24 cellular contexts compared by ENCODE assay signal in the genomic region with DNA sequence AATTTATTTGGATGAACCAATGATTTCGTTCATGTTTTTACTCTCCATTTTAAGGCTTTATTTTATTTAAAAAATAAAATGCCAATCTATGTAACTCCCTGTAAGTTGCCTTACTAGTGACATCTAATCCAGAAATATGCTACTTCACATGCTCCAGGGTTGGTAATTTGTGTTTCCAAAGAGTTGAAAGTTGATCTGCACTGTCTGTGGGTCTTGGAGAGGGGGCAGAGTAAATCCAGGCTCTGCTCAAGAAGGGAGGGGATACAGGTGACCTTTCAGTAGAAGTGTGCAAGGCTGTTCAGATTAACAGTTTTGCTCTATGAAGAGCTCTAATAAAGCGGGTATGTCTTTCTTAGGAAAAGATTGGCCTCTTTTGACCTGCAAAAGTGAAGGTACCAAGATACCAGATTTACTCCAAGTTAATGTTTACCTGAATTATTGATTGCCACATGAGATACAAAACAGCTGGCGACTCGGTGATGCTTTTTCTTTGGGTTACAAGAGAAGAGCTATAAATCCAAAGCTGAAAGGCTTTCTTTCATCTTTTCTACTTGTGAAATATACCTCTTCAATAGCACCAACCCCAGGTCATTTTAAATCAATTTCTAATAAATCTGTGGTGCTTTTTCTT.
"Had no signal": no experiment of that assay in that cellular context is flagged by ENCODE, and none has a peak within 500 bp of the region (broad histone marks: within the 10 kb centered on the region; RNA-seq: fewer than 3 reads in every experiment).

No MANE protein-coding gene starts in this region.

- DNase-seq: activated CD4-positive, alpha-beta T cell treated with anti-CD3 and anti-CD28 coated beads for 1 hour; activated CD4-positive, alpha-beta T cell treated with anti-CD3 and anti-CD28 coated beads, Interleukin-2, amount 50 U/mL, for 1 hour; activated CD8-positive, alpha-beta memory T cell treated with anti-CD3 and anti-CD28 coated beads, Interleukin-2, amount 10 ng/mL, durations not matched to agents 7 days and 5 days; activated CD8-positive, alpha-beta T cell treated with anti-CD3 and anti-CD28 coated beads for 36 hours; activated T-cell treated with anti-CD3 and anti-CD28 coated beads, Interleukin-2, amount 50 U/mL, for 48 hours; cerebellar nuclear complex; colonic mucosa; effector CD8-positive, alpha-beta T cell; left ventricle myocardium superior; ovary; psoas muscle; stimulated activated CD4-positive, alpha-beta T cell treated with anti-CD3 and anti-CD28 coated beads, Interleukin-15, amount 100 ng/mL, for 24 hours; stimulated activated CD4-positive, alpha-beta T cell treated with anti-CD3 and anti-CD28 coated beads, Interleukin-2, amount 100 ng/mL, for 24 hours; stimulated activated naive B cell treated with anti-CD40 and anti-IgM and Interleukin-4, amounts not matched to agents 10 μg/mL and 1 μg/mL and 100 μg/mL, for 72 hours; stomach; T-helper 17 cell; T1000 had no signal

- H3K36me3 ChIP-seq: colonic mucosa, ovary, stomach, suprapubic skin, tibial nerve had no signal

- ATAC-seq: activated CD8-positive, alpha-beta memory T cell treated with anti-CD3 and anti-CD28 coated beads, Interleukin-2, amount 10 ng/mL, durations not matched to agents 7 days and 5 days; activated CD8-positive, alpha-beta T cell treated with anti-CD3 and anti-CD28 coated beads for 36 hours; activated naive CD4-positive, alpha-beta T cell treated with anti-CD3 and anti-CD28 coated beads, Interleukin-2, amount 50 U/mL, for 72 hours; left ventricle myocardium superior; psoas muscle; stimulated activated naive B cell treated with anti-CD40 and anti-IgM and Interleukin-4, amounts not matched to agents 10 μg/mL and 1 μg/mL and 100 μg/mL, for 72 hours; T-helper 17 cell; WTC11 had no signal

- H3K9me3 Mint-ChIP-seq: activated CD8-positive, alpha-beta T cell treated with anti-CD3 and anti-CD28 coated beads for 36 hours; nephron had no signal

- H3K4me1 ChIP-seq: colonic mucosa, psoas muscle, suprapubic skin had no signal

- H3K27me3 ChIP-seq: colonic mucosa, ovary, stomach, suprapubic skin, tibial nerve had no signal

- H3K27ac Mint-ChIP-seq: activated CD8-positive, alpha-beta memory T cell treated with anti-CD3 and anti-CD28 coated beads, Interleukin-2, amount 10 ng/mL, durations not matched to agents 7 days and 5 days; activated CD8-positive, alpha-beta T cell treated with anti-CD3 and anti-CD28 coated beads for 36 hours; activated naive CD4-positive, alpha-beta T cell treated with anti-CD3 and anti-CD28 coated beads, Interleukin-2, amount 50 U/mL, for 72 hours; activated T-helper 2 cell treated with anti-CD3 and anti-CD28 coated beads, Interferon-gamma antibody, Interleukin-2, Interleukin-4, amounts not matched to agents 10 μg/mL and 5 μg/mL and 100 μg/mL, durations not matched to agents 14 hours and 24 hours and 36 hours; nephron; stimulated activated naive B cell treated with anti-CD40 and anti-IgM and Interleukin-4, amounts not matched to agents 10 μg/mL and 1 μg/mL and 100 μg/mL, for 72 hours; T-helper 17 cell; WTC11 had no signal

- H3K4me3 Mint-ChIP-seq: activated CD8-positive, alpha-beta memory T cell treated with anti-CD3 and anti-CD28 coated beads, Interleukin-2, amount 10 ng/mL, durations not matched to agents 7 days and 5 days; activated CD8-positive, alpha-beta T cell treated with anti-CD3 and anti-CD28 coated beads for 36 hours; nephron; stimulated activated naive B cell treated with anti-CD40 and anti-IgM and Interleukin-4, amounts not matched to agents 10 μg/mL and 1 μg/mL and 100 μg/mL, for 72 hours; T-helper 17 cell; WTC11 had no signal

- H3K9me3 ChIP-seq: colonic mucosa, ovary, psoas muscle, stomach, suprapubic skin, tibial nerve had no signal

- H3K27ac ChIP-seq: colonic mucosa, epithelial cell of prostate, ovary, psoas muscle, stomach, suprapubic skin, tibial nerve had no signal

- H3K4me1 Mint-ChIP-seq: activated CD8-positive, alpha-beta memory T cell treated with anti-CD3 and anti-CD28 coated beads, Interleukin-2, amount 10 ng/mL, durations not matched to agents 7 days and 5 days; nephron; stimulated activated naive B cell treated with anti-CD40 and anti-IgM and Interleukin-4, amounts not matched to agents 10 μg/mL and 1 μg/mL and 100 μg/mL, for 72 hours; T-helper 17 cell; WTC11 had no signal

- H3K36me3 Mint-ChIP-seq: activated CD8-positive, alpha-beta memory T cell treated with anti-CD3 and anti-CD28 coated beads, Interleukin-2, amount 10 ng/mL, durations not matched to agents 7 days and 5 days; activated naive CD4-positive, alpha-beta T cell treated with anti-CD3 and anti-CD28 coated beads, Interleukin-2, amount 50 U/mL, for 72 hours; stimulated activated naive B cell treated with anti-CD40 and anti-IgM and Interleukin-4, amounts not matched to agents 10 μg/mL and 1 μg/mL and 100 μg/mL, for 72 hours; WTC11 had no signal

- H3K4me3 ChIP-seq: colonic mucosa, ovary, psoas muscle, stomach, suprapubic skin, tibial nerve had no signal

- H3K27me3 Mint-ChIP-seq: activated CD8-positive, alpha-beta memory T cell treated with anti-CD3 and anti-CD28 coated beads, Interleukin-2, amount 10 ng/mL, durations not matched to agents 7 days and 5 days; activated CD8-positive, alpha-beta T cell treated with anti-CD3 and anti-CD28 coated beads for 36 hours; stimulated activated naive B cell treated with anti-CD40 and anti-IgM and Interleukin-4, amounts not matched to agents 10 μg/mL and 1 μg/mL and 100 μg/mL, for 72 hours; T-helper 17 cell had no signal
